Comparison of ENCODE assay signal across 30 cellular contexts in the genomic region with DNA sequence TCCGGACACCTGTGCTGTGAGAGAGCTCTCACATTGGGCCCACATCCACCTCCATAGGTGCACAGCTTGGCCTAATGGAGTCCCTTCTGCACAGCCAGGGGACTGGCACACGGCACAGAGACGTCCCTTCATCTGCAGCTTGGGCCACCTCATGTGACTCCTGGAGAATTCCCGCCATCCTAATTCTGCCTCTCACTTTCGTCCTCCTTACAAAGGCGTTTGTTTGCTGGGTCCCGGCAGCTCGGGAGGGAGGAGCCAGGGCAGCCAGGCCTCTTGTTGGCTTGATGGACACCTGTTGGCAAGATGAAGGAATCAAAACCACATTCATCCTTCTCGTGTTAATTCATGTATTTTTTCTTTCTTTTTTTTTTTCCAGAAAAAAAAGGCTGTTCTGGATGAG.
"Had no signal": no experiment of that assay in that cellular context is flagged by ENCODE, and none has a peak within 500 bp of the region (broad histone marks: within the 10 kb centered on the region; RNA-seq: fewer than 3 reads in every experiment).

No MANE protein-coding gene starts in this region.

- H3K27ac Mint-ChIP-seq: activated B cell treated with CpG ODN at 0.5 μM for 24 hours; activated CD4-positive, alpha-beta memory T cell treated with anti-CD3 and anti-CD28 coated beads, Interleukin-2, amount 10 ng/mL, durations not matched to agents 7 days and 5 days; activated CD8-positive, alpha-beta memory T cell treated with anti-CD3 and anti-CD28 coated beads, Interleukin-2, amount 10 ng/mL, durations not matched to agents 7 days and 5 days; activated T-helper 2 cell treated with anti-CD3 and anti-CD28 coated beads, Interferon-gamma antibody, Interleukin-2, Interleukin-4, amounts not matched to agents 10 μg/mL and 5 μg/mL and 100 μg/mL, durations not matched to agents 14 hours and 24 hours and 36 hours; stimulated activated naive CD8-positive, alpha-beta T cell treated with anti-CD3 and anti-CD28 coated beads, Interleukin-15, Interleukin-2, amounts not matched to agents 100 ng/mL and 50 ng/mL, for 24 hours; T-helper 2 cell treated with Interferon-gamma antibody and Interleukin-4, amounts not matched to agents 5 μg/mL and 100 μg/mL, for 36 hours had no signal

- H3K27me3 ChIP-seq: brain microvascular endothelial cell, dorsolateral prefrontal cortex, ovary, suprapubic skin, transverse colon had no signal

- H3K4me1 ChIP-seq: psoas muscle, transverse colon had no signal

- H3K9me3 Mint-ChIP-seq: activated B cell treated with CpG ODN at 0.5 μM for 24 hours; activated CD4-positive, alpha-beta memory T cell treated with anti-CD3 and anti-CD28 coated beads, Interleukin-2, amount 10 ng/mL, durations not matched to agents 7 days and 5 days; activated T-helper 2 cell treated with anti-CD3 and anti-CD28 coated beads, Interferon-gamma antibody, Interleukin-2, Interleukin-4, amounts not matched to agents 10 μg/mL and 5 μg/mL and 100 μg/mL, durations not matched to agents 14 hours and 24 hours and 36 hours; immature natural killer cell; memory B cell; naive B cell; neural crest cell; stimulated activated naive CD8-positive, alpha-beta T cell treated with anti-CD3 and anti-CD28 coated beads, Interleukin-15, Interleukin-2, amounts not matched to agents 100 ng/mL and 50 ng/mL, for 24 hours; T-helper 2 cell treated with Interferon-gamma antibody and Interleukin-4, amounts not matched to agents 5 μg/mL and 100 μg/mL, for 36 hours had no signal

- H3K36me3 Mint-ChIP-seq: activated CD8-positive, alpha-beta memory T cell treated with anti-CD3 and anti-CD28 coated beads, Interleukin-2, amount 10 ng/mL, durations not matched to agents 7 days and 5 days; naive B cell had no signal

- ATAC-seq: activated CD8-positive, alpha-beta memory T cell treated with anti-CD3 and anti-CD28 coated beads, Interleukin-2, amount 10 ng/mL, durations not matched to agents 7 days and 5 days; left ventricle myocardium superior; mucosa of descending colon; psoas muscle; right cardiac atrium had no signal

- DNase-seq: activated B cell treated with CpG ODN at 0.5 μM for 24 hours; activated CD4-positive, alpha-beta memory T cell treated with anti-CD3 and anti-CD28 coated beads, Interleukin-2, amount 10 ng/mL, durations not matched to agents 7 days and 5 days; activated CD4-positive, alpha-beta T cell treated with anti-CD3 and anti-CD28 coated beads for 4 hours; activated CD8-positive, alpha-beta memory T cell treated with anti-CD3 and anti-CD28 coated beads, Interleukin-2, amount 10 ng/mL, durations not matched to agents 7 days and 5 days; activated naive CD4-positive, alpha-beta T cell treated with Interleukin-2 at 50 U/mL for 16 hours; activated T-cell treated with anti-CD3 and anti-CD28 coated beads, Interleukin-2, amount 50 U/mL, for 1 hour; aorta; brain microvascular endothelial cell; central memory CD4-positive, alpha-beta T cell; dorsolateral prefrontal cortex; erythroblast; head of caudate nucleus; immature natural killer cell; kidney glomerular epithelial cell; left ventricle myocardium superior; naive B cell; ovary; psoas muscle; stimulated activated CD4-positive, alpha-beta T cell treated with anti-CD3 and anti-CD28 coated beads, Interleukin-15, amount 100 ng/mL, for 24 hours; stimulated activated CD4-positive, alpha-beta T cell treated with anti-CD3 and anti-CD28 coated beads, Interleukin-2, amount 100 ng/mL, for 48 hours; transverse colon had no signal

- H3K27me3 Mint-ChIP-seq: activated B cell treated with CpG ODN at 0.5 μM for 24 hours; activated CD4-positive, alpha-beta memory T cell treated with anti-CD3 and anti-CD28 coated beads, Interleukin-2, amount 10 ng/mL, durations not matched to agents 7 days and 5 days; activated CD8-positive, alpha-beta memory T cell treated with anti-CD3 and anti-CD28 coated beads, Interleukin-2, amount 10 ng/mL, durations not matched to agents 7 days and 5 days; memory B cell; stimulated activated naive CD8-positive, alpha-beta T cell treated with anti-CD3 and anti-CD28 coated beads, Interleukin-15, Interleukin-2, amounts not matched to agents 100 ng/mL and 50 ng/mL, for 24 hours had no signal

- H3K9me3 ChIP-seq: mucosa of descending colon, ovary, psoas muscle, suprapubic skin, transverse colon had no signal

- H3K36me3 ChIP-seq: ovary had no signal

- H3K4me1 Mint-ChIP-seq: activated CD8-positive, alpha-beta memory T cell treated with anti-CD3 and anti-CD28 coated beads, Interleukin-2, amount 10 ng/mL, durations not matched to agents 7 days and 5 days; immature natural killer cell had no signal

- H3K4me3 ChIP-seq: dorsolateral prefrontal cortex, mucosa of descending colon, ovary, psoas muscle, skin epidermis, suprapubic skin, transverse colon had no signal

- H3K27ac ChIP-seq: brain microvascular endothelial cell, dorsolateral prefrontal cortex, ovary, psoas muscle, skin epidermis, suprapubic skin, transverse colon had no signal

- H3K4me3 Mint-ChIP-seq: activated B cell treated with CpG ODN at 0.5 μM for 24 hours; activated CD4-positive, alpha-beta memory T cell treated with anti-CD3 and anti-CD28 coated beads, Interleukin-2, amount 10 ng/mL, durations not matched to agents 7 days and 5 days; activated CD8-positive, alpha-beta memory T cell treated with anti-CD3 and anti-CD28 coated beads, Interleukin-2, amount 10 ng/mL, durations not matched to agents 7 days and 5 days; immature natural killer cell; memory B cell; naive B cell; neural crest cell; stimulated activated naive CD8-positive, alpha-beta T cell treated with anti-CD3 and anti-CD28 coated beads, Interleukin-15, Interleukin-2, amounts not matched to agents 100 ng/mL and 50 ng/mL, for 24 hours; T-helper 2 cell treated with Interferon-gamma antibody and Interleukin-4, amounts not matched to agents 5 μg/mL and 100 μg/mL, for 36 hours had no signal
